In genomic region chr17:44324571-44325275, GRCh38 we compare ENCODE assay signal across 8 cellular contexts. TPM values are rescaled to one million over a fixed set of nuclear protein-coding genes. Genes with fewer than 3 reads are reported as not detected.
DNase-seq lines count a peak whose midpoint lies in the region; ATAC-seq and TF ChIP-seq lines count a peak whose summit lies in the region.

A gene with protein sequence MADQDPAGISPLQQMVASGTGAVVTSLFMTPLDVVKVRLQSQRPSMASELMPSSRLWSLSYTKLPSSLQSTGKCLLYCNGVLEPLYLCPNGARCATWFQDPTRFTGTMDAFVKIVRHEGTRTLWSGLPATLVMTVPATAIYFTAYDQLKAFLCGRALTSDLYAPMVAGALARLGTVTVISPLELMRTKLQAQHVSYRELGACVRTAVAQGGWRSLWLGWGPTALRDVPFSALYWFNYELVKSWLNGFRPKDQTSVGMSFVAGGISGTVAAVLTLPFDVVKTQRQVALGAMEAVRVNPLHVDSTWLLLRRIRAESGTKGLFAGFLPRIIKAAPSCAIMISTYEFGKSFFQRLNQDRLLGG (minus strand): TSS chr17:44324823. CDS start chr17:44323562, 1,261 bp downstream.

- H2AK5ac ChIP-seq in trophoblast cell (ENCODE audit: low read length): peak within 1 kb of the TSS; percentile 1

- TF ChIP-seq POLR2A in tibial nerve (IDR thresholded peaks at IDR 0.05): peak; percentile 24 to 85

- peaks cover 6% of the 10 kb centered on the region for H3K36me3 Mint-ChIP-seq in activated naive CD8-positive, alpha-beta T cell treated with anti-CD3 and anti-CD28 coated beads, Interleukin-2, amount 50 U/mL, for 24 hours (ENCODE audit: low read depth)

- H3K79me1 ChIP-seq in trophoblast cell (ENCODE audit: low read length): peaks cover 11% of the 10 kb centered on the region

- peak within 1 kb of the TSS; percentile 67 for H4K91ac ChIP-seq in trophoblast cell (ENCODE audit: low read depth, low read length)

- H3K27ac ChIP-seq in trophoblast cell (ENCODE audit: low read depth, low read length) (peak within 1 kb of the TSS; percentile 20), tibial nerve (peak within 1 kb of the TSS; percentile 79 to 97 (median 92))

- H3K4ac ChIP-seq in trophoblast cell (ENCODE audit: low read depth, low read length): peak within 1 kb of the TSS; percentile 70

- H3K18ac ChIP-seq in trophoblast cell (ENCODE audit: low read length): peak within 1 kb of the TSS; percentile 68

- no peaks in the 10 kb centered on the region for H3K27me3 ChIP-seq in trophoblast cell (ENCODE audit: insufficient read depth, low read length)
- no peaks in the 10 kb centered on the region for H3K27me3 ChIP-seq in tibial nerve

- TF ChIP-seq EP300 in tibial nerve (IDR thresholded peaks at IDR 0.05): peak in 1 of 2 donors; percentile 90

- H3K4me1 ChIP-seq in trophoblast cell (ENCODE audit: control insufficient read depth in 1 of 2, insufficient read depth in 2 of 2, low read length in 2 of 2): peaks cover 4 to 12% of the 10 kb centered on the region in 2 experiments
- H3K4me1 ChIP-seq in tibial nerve: peaks cover 0 to 41% (median 18%) of the 10 kb centered on the region in 4 donors

- WGBS in trophoblast cell (ENCODE audit: extremely low coverage, insufficient coverage, insufficient read length): no CpG with 5 or more reads among the region's 85 CpGs
- 0% methylated on average over 28 to 44 of the region's 85 CpGs for WGBS in tibial nerve, 2 donors

- no peak within 1 kb of the TSS for H2BK12ac ChIP-seq in trophoblast cell (ENCODE audit: low read length)

- peak; percentile 77 for ATAC-seq in HG02678 (IDR thresholded peaks at IDR 0.05; ENCODE audit: unreplicated experiment)
- peak; percentile 79 for ATAC-seq in activated naive CD8-positive, alpha-beta T cell treated with anti-CD3 and anti-CD28 coated beads, Interleukin-2, amount 50 U/mL, for 24 hours
- peak; percentile 93 for ATAC-seq in Right ventricle myocardium superior (ENCODE audit: poor library complexity)

- H3K79me2 ChIP-seq in trophoblast cell (ENCODE audit: control insufficient read depth, insufficient read depth, low read length, poor library complexity): peaks cover 11% of the 10 kb centered on the region

- H3K4me3 Mint-ChIP-seq in activated naive CD8-positive, alpha-beta T cell treated with anti-CD3 and anti-CD28 coated beads, Interleukin-2, amount 50 U/mL, for 24 hours: peak within 1 kb of the TSS; percentile 87

- H3K14ac ChIP-seq in trophoblast cell (ENCODE audit: low read length): peak within 1 kb of the TSS; percentile 13

- peak within 1 kb of the TSS; percentile 74 for H3K4me2 ChIP-seq in trophoblast cell (ENCODE audit: low read length)

- peak within 1 kb of the TSS; percentile 16 for H2BK120ac ChIP-seq in trophoblast cell (ENCODE audit: insufficient read depth, low read length, poor library complexity)

- H4K8ac ChIP-seq in trophoblast cell (ENCODE audit: low read depth, low read length): peak within 1 kb of the TSS; percentile 62

- H4K12ac ChIP-seq in trophoblast cell (ENCODE audit: low read depth, low read length): peak within 1 kb of the TSS; percentile 67

- H2BK5ac ChIP-seq in trophoblast cell (ENCODE audit: low read depth, low read length, poor library complexity): peak within 1 kb of the TSS; percentile 27

- peaks cover 32% of the 10 kb centered on the region for H3K4me1 Mint-ChIP-seq in activated naive CD8-positive, alpha-beta T cell treated with anti-CD3 and anti-CD28 coated beads, Interleukin-2, amount 50 U/mL, for 24 hours

- H3K36me3 ChIP-seq in trophoblast cell (ENCODE audit: control insufficient read depth in 1 of 2, insufficient read depth in 2 of 2, low read length in 2 of 2) (peaks cover 26 to 28% of the 10 kb centered on the region in 2 experiments), tibial nerve (peaks cover 0 to 30% (median 7%) of the 10 kb centered on the region in 3 donors)

- peak; percentile 98 for DNase-seq in GM12865 (ENCODE audit: low read depth)
- peak; percentile 72 for DNase-seq in NCI-H128 (lab: John Stamatoyannopoulos, UW; ENCODE audit: unreplicated experiment)
- DNase-seq in SW480 (ENCODE audit: low spot score): peak; percentile 88
- DNase-seq in activated naive CD8-positive, alpha-beta T cell treated with anti-CD3 and anti-CD28 coated beads, Interleukin-2, amount 50 U/mL, for 24 hours: peak; percentile 97
- peak; percentile 97 for DNase-seq in Right ventricle myocardium superior
- DNase-seq in trophoblast cell: peak; percentile 90 to 98
- DNase-seq in tibial nerve (ENCODE audit: low spot score in 2 of 2): peak; percentile 87 to 91

- peak within 1 kb of the TSS; percentile 83 for H3K9ac ChIP-seq in trophoblast cell (ENCODE audit: low read length)

- peaks cover 2% of the 10 kb centered on the region for H3K9me3 ChIP-seq in trophoblast cell (ENCODE audit: insufficient read depth, low read depth, low read length)
- H3K9me3 ChIP-seq in tibial nerve: no peaks in the 10 kb centered on the region

- H3K23ac ChIP-seq in trophoblast cell (ENCODE audit: low read length): peak within 1 kb of the TSS; percentile 34

- intact Hi-C loops in Right ventricle myocardium superior (cut with DNase I): loop anchor here (2.0 kb wide), 1 partner anchor 110 kb away; no protein-coding TSS in a partner anchor

- peak within 1 kb of the TSS; percentile 88 for H3K27ac Mint-ChIP-seq in activated naive CD8-positive, alpha-beta T cell treated with anti-CD3 and anti-CD28 coated beads, Interleukin-2, amount 50 U/mL, for 24 hours

- peak within 1 kb of the TSS; percentile 57 for H2AFZ ChIP-seq in trophoblast cell (ENCODE audit: insufficient read depth, low read length, poor library complexity)

- no peaks in the 10 kb centered on the region for H3K9me3 Mint-ChIP-seq in activated naive CD8-positive, alpha-beta T cell treated with anti-CD3 and anti-CD28 coated beads, Interleukin-2, amount 50 U/mL, for 24 hours

- TF ChIP-seq CTCF in GM12865 (IDR thresholded peaks at IDR 0.05; ENCODE audit: insufficient read depth, low read depth, low read length, missing control alignments) (no peak), tibial nerve (IDR thresholded peaks at IDR 0.05) (peak in 2 of 5 experiments; percentile 30 to 61)

- H3K4me3 ChIP-seq in GM12865 (ENCODE audit: low read depth, low read length): peak within 1 kb of the TSS; percentile 86
- H3K4me3 ChIP-seq in trophoblast cell (ENCODE audit: low read depth, low read length): peak within 1 kb of the TSS; percentile 97
- H3K4me3 ChIP-seq in tibial nerve: peak within 1 kb of the TSS; percentile 84 to 99 (median 95)

- H3K27me3 Mint-ChIP-seq in activated naive CD8-positive, alpha-beta T cell treated with anti-CD3 and anti-CD28 coated beads, Interleukin-2, amount 50 U/mL, for 24 hours: no peaks in the 10 kb centered on the region

RNA-seq across cellular contexts. Expression of the gene that starts here (rescaled TPM):
- 45.0 TPM for total RNA-seq in Right ventricle myocardium superior
- polyA plus RNA-seq in trophoblast cell (2013): 96.0 and 97.4 TPM in 2 replicates
- total RNA-seq in tibial nerve: 10 to 100 TPM; 51.3 to 99.0 (median 70.9) TPM

Comparison
In these comparisons a context has a peak if more than half of its experiments do, and no peak if none do; other contexts are left out.
1. Peak in every context shown above with its lines: DNase-seq, ATAC-seq, H3K4me3 ChIP-seq and H3K27ac ChIP-seq.